Comparison of ENCODE assay signal across 8 cellular contexts in genomic region chr9:88387035-88387732, GRCh38. TPM values are rescaled to one million over a fixed set of nuclear protein-coding genes. Genes with fewer than 3 reads are reported as not detected.
DNase-seq lines count a peak whose midpoint lies in the region; ATAC-seq and TF ChIP-seq lines count a peak whose summit lies in the region.

No MANE protein-coding gene starts in this region.

- H3K36me3 ChIP-seq in ascending aorta: no peaks in the 10 kb centered on the region

- H3K27me3 ChIP-seq in ascending aorta: no peaks in the 10 kb centered on the region

- peak overlapping the region; percentile 88 to 95 for H3K27ac ChIP-seq in ascending aorta

- ATAC-seq in GM19023 (IDR thresholded peaks at IDR 0.05; ENCODE audit: unreplicated experiment): no peak

- no peaks in the 10 kb centered on the region for H3K9me3 ChIP-seq in ascending aorta

- no peak for TF ChIP-seq CTCF in ascending aorta (IDR thresholded peaks at IDR 0.05)

- H3K4me3 ChIP-seq in ascending aorta (peak overlapping the region; percentile 99 to 100), iPS-11a (ENCODE audit: low read depth, low read length) (peak overlapping the region; percentile 88), skeletal muscle cell (ENCODE audit: low read depth, low read length) (peak overlapping the region; percentile 92)

- peak; percentile 32 for DNase-seq in NCI-H2227 (lab: John Stamatoyannopoulos, UW; ENCODE audit: unreplicated experiment)
- no peak for DNase-seq in NCI-H2227 treated with DMSO at 0.1 percent for 48 hours (lab: John Stamatoyannopoulos, UW)
- DNase-seq in NCI-H2196 (lab: John Stamatoyannopoulos, UW; ENCODE audit: unreplicated experiment): peak; percentile 79
- peak in 1 of 2 donors; percentile 69 for DNase-seq in ascending aorta (ENCODE audit: low spot score in 2 of 2)
- no peak for DNase-seq in skeletal muscle cell (ENCODE audit: low read depth)
- DNase-seq in AG20443 (ENCODE audit: low spot score): no peak

- intact Hi-C loops in ascending aorta (cut with DNase I): loop anchor here (5.0 to 10.0 kb wide), 6 partner anchors 190 to 925 kb away; partner anchors contain the start of genes CDK20, CKS2 and CTSL

- peaks cover 0 to 11% of the 10 kb centered on the region in 2 donors for H3K4me1 ChIP-seq in ascending aorta

RNA-seq across cellular contexts. Expression of gene SPIN1, which starts 1.1 kb away (rescaled TPM):
- 11.6 TPM for total RNA-seq in ascending aorta

Comparison
In these comparisons a context has a peak if more than half of its experiments do, and no peak if none do; other contexts are left out.
1. DNase-seq: peak in NCI-H2227 (single experiment) and NCI-H2196 (single experiment); none in NCI-H2227 treated with DMSO at 0.1 percent for 48 hours (single experiment), skeletal muscle cell (single experiment) and AG20443 (single experiment).
2. Peak in every context shown above with its lines, with median percentiles within 50 percentile points of each other: H3K4me3 ChIP-seq.